3 cellular contexts compared by ENCODE assay signal in the genomic region with DNA sequence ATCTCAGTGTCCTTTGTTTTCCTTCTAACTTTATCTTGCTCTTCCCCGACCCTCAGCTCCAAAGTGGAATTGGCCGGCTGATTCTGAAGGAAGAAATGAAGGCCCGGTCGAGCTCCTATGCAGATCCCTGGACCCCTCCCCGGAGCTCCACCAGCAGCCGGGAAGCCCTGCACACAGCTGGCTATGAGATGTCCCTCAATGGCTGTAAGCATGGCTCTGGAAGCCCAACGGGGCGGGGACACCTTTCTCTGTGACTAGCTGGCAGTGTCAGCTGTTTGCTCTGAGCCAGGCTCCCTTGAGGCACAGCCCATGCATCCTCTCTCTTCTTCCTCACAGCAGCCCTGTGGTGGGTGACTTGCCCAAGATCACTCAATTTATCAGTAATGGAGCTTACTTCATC. TPM values are rescaled to one million over a fixed set of nuclear protein-coding genes. Genes with fewer than 3 reads are reported as not detected.
"Had no signal": no experiment of that assay in that cellular context is flagged by ENCODE, and none has a peak within 500 bp of the region (broad histone marks: within the 10 kb centered on the region; RNA-seq: fewer than 3 reads in every experiment).

No MANE protein-coding gene starts in this region.

- ATAC-seq: GM12878 had no signal

- H3K4me3 ChIP-seq: GM12878 had no signal

- DNase-seq: GDM1, GF-D8 had no signal

RNA-seq across cellular contexts. Expression of gene AFAP1L1, which starts 23.9 kb away (rescaled TPM):
- total RNA-seq: GM12878 had no signal
